ENCODE assay signal across 8 cellular contexts in the genomic region with DNA sequence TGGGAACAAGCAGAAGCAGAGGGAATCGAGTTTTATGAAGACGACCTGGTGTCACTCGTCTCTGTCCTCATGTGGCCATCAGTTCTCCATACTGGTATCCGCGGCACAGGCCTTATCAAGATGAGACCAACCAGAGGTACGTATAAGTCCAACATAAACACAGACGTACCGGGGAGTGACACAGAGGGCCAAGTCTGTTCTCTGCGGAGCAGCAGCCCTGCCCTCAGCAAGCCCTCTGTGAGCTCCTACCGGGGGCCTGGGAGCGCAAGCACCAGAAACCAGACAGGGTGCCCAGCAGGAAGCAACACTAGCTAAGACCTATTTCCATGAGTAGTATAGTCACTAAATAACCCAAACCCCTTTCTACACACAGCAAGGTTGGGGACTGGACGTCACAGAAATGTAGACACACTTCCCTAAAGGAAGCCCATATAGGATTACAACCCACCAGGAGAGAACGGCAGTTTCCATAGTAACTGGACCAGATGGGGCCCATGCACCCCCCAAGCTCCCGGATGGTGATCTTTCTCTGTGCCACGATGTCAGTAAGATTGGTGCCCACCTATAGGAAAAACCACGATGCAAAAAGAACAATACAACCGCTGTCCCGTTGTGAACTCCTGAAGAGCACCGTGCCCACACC.
DNase-seq lines count a peak whose midpoint lies in the region; ATAC-seq and TF ChIP-seq lines count a peak whose summit lies in the region.

No MANE protein-coding gene starts in this region.

- no peak for TF ChIP-seq CTCF in DOHH2 (IDR thresholded peaks at IDR 0.05; ENCODE audit: low read depth, low read length, poor library complexity, severe bottlenecking)

- H3K4me1 ChIP-seq in DOHH2 (ENCODE audit: control insufficient read depth, low read length): peaks cover 22% of the 10 kb centered on the region
- H3K4me1 ChIP-seq in effector memory CD4-positive, alpha-beta T cell (ENCODE audit: control insufficient read depth, insufficient read depth, low read length, poor library complexity, severe bottlenecking): peaks cover 20% of the 10 kb centered on the region
- H3K4me1 ChIP-seq in neuron (ENCODE audit: insufficient read depth, low read length): peaks cover 21% of the 10 kb centered on the region

- H3K4me3 ChIP-seq in DOHH2 (ENCODE audit: low read length) (peak overlapping the region; percentile 92), neuron (ENCODE audit: low read length) (peak overlapping the region; percentile 86)
- H3K4me3 ChIP-seq in effector memory CD4-positive, alpha-beta T cell (ENCODE audit: insufficient read depth, low read depth, low read length, poor library complexity, severe bottlenecking): peak overlapping the region; percentile 79

- no peaks in the 10 kb centered on the region for H3K9me3 ChIP-seq in DOHH2 (ENCODE audit: control insufficient read depth, insufficient read depth, low read length)
- no peaks in the 10 kb centered on the region for H3K9me3 ChIP-seq in effector memory CD4-positive, alpha-beta T cell (ENCODE audit: control insufficient read depth, low read length)
- no peaks in the 10 kb centered on the region for H3K9me3 ChIP-seq in neuron (ENCODE audit: low read length)

- peak; percentile 74 for DNase-seq in NCI-H2171 treated with DMSO at 0.1 percent for 48 hours (lab: John Stamatoyannopoulos, UW)
- DNase-seq in effector memory CD4-positive, alpha-beta T cell: no peak
- DNase-seq in epidermal melanocyte (ENCODE audit: insufficient read length, low spot score): no peak

- peak overlapping the region; percentile 91 for H3K4me2 ChIP-seq in DOHH2 (ENCODE audit: low read length)

- H3K27ac ChIP-seq in DOHH2 (ENCODE audit: low read depth, low read length): peak overlapping the region; percentile 52
- peak overlapping the region; percentile 67 for H3K27ac ChIP-seq in effector memory CD4-positive, alpha-beta T cell (ENCODE audit: insufficient read depth, low read length, poor library complexity, severe bottlenecking)

- no peaks in the 10 kb centered on the region for H3K9me2 ChIP-seq in DOHH2 (replicated peaks; ENCODE audit: control insufficient read depth, low read length)

- H3K36me3 ChIP-seq in DOHH2 (ENCODE audit: control insufficient read depth, low read length) (peaks cover 50% of the 10 kb centered on the region), neuron (ENCODE audit: insufficient read depth, low read length) (peaks cover 21% of the 10 kb centered on the region)
- peaks cover 16% of the 10 kb centered on the region for H3K36me3 ChIP-seq in effector memory CD4-positive, alpha-beta T cell (ENCODE audit: control insufficient read depth, insufficient read depth, low read length)

- peaks cover 62% of the 10 kb centered on the region for H3K79me2 ChIP-seq in DOHH2 (ENCODE audit: control insufficient read depth, low read length)

- no peaks in the 10 kb centered on the region for H3F3A ChIP-seq in DOHH2 (ENCODE audit: control insufficient read depth, insufficient read depth)

- ATAC-seq in GM21515 (IDR thresholded peaks at IDR 0.05; ENCODE audit: unreplicated experiment) (no peak), HG03432 (IDR thresholded peaks at IDR 0.05; ENCODE audit: unreplicated experiment) (no peak), GM21737 (IDR thresholded peaks at IDR 0.05; ENCODE audit: unreplicated experiment) (no peak)

- H3K27me3 ChIP-seq in DOHH2 (ENCODE audit: control insufficient read depth, low read length): no peaks in the 10 kb centered on the region
- no peaks in the 10 kb centered on the region for H3K27me3 ChIP-seq in effector memory CD4-positive, alpha-beta T cell (replicated peaks; ENCODE audit: control insufficient read depth, insufficient read depth, low read length, poor library complexity, severe bottlenecking)
- H3K27me3 ChIP-seq in neuron (ENCODE audit: insufficient read depth, low read length): no peaks in the 10 kb centered on the region

- H2AFZ ChIP-seq in neuron (ENCODE audit: low read depth, low read length): no peak overlapping the region

- H4K20me1 ChIP-seq in DOHH2 (ENCODE audit: control insufficient read depth, insufficient read depth, low read depth, low read length): peaks cover 19% of the 10 kb centered on the region; the same call in 1 of the 2 replicates
